ENCODE assay signal across 8 cellular contexts in the genomic region with DNA sequence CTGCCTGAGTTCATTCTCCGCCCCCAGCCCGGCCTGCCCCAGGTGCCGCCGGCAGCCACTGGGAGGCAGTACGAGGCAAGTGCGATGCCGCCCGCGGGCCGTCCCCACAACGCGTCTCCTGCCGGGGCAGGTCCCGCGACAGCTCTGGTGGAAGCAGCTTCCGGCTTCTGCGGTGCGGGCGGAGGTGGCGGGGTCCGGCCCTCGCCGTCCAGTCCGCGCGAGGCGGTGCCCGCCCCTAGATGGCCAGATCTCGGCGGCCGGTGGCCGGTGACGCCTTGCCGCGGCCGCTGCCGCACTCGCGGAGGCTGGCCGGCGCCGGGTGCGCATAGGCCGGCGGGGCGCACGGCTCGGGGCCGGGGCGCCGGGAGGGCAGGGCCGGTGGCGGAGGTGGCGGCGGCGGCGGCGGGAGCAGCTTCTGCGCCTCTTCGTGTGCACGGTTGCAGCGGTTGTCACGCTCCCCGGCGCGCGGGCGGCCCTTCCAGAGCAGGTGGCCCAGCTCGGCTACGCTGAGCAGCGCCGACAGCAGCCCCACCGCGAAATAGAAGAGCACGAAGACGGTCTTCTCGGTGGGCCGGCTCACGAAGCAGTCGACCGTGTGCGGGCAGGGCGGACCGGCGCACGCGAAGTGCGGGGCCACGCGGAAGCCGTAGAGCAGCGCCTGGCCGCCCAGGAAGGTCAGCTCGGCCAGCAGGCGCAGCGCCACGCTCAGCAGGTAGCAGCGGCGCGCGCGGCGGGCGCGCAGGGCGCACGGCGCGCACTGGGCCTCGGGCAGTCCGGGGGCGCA. TPM values are rescaled to one million over a fixed set of nuclear protein-coding genes. Genes with fewer than 3 reads are reported as not detected.
DNase-seq lines count a peak whose midpoint lies in the region; ATAC-seq and TF ChIP-seq lines count a peak whose summit lies in the region.

No MANE protein-coding gene starts in this region.

- no peaks in the 10 kb centered on the region for H3K27me3 ChIP-seq in transverse colon

- ATAC-seq in GM18868 (IDR thresholded peaks at IDR 0.05; ENCODE audit: unreplicated experiment): peak; percentile 76
- peak; percentile 65 for ATAC-seq in HG03520 (IDR thresholded peaks at IDR 0.05; ENCODE audit: unreplicated experiment)
- peak; percentile 92 to 93 for ATAC-seq in activated T-cell treated with anti-CD3 and anti-CD28 coated beads, Interleukin-2, amount 50 U/mL, for 4 hours

- peak overlapping the region in 3 of 4 donors; percentile 32 to 67 (median 34) for H3K27ac ChIP-seq in transverse colon

- H3K36me3 Mint-ChIP-seq in activated T-cell treated with anti-CD3 and anti-CD28 coated beads, Interleukin-2, amount 50 U/mL, for 4 hours (ENCODE audit: insufficient read depth): no peaks in the 10 kb centered on the region
- H3K36me3 Mint-ChIP-seq in osteocyte (ENCODE audit: unreplicated experiment): no peaks in the 10 kb centered on the region

- H3K4me3 ChIP-seq in transverse colon: peak overlapping the region; percentile 9 to 54 (median 50)

- in situ Hi-C loops in transverse colon (cut with MboI; ENCODE audit: low pct_ligation_motif_present in 1 of 4, low pct_unique_long_range_greater_than_20kb in 1 of 4, low sequenced_read_pairs in 3 of 4): loop anchor here in 2 of 4 donors (10.0 kb wide), 2 partner anchors 52 to 172 kb away; a partner anchor contains a TSS

- peaks cover 11% of the 10 kb centered on the region for H3K27me3 Mint-ChIP-seq in activated T-cell treated with anti-CD3 and anti-CD28 coated beads, Interleukin-2, amount 50 U/mL, for 4 hours (ENCODE audit: low read depth)
- no peaks in the 10 kb centered on the region for H3K27me3 Mint-ChIP-seq in osteocyte (ENCODE audit: unreplicated experiment)

- TF ChIP-seq EP300 in transverse colon (IDR thresholded peaks at IDR 0.05; ENCODE audit: low read depth): no peak

- no peak overlapping the region for H3K27ac Mint-ChIP-seq in osteocyte (ENCODE audit: unreplicated experiment)

- intact Hi-C loops in transverse colon (cut with DNase I; ENCODE audit: low total_unique reads): loop anchor here (5.0 kb wide), 2 partner anchors 54 to 1729 kb away; a partner anchor contains a TSS

- DNase-seq in AG08395 (ENCODE audit: low spot score): peak; percentile 85
- DNase-seq in OCI-M1 (lab: John Stamatoyannopoulos, UW): peak; percentile 92
- peak; percentile 75 for DNase-seq in activated T-cell treated with anti-CD3 and anti-CD28 coated beads, Interleukin-2, amount 50 U/mL, for 4 hours
- DNase-seq in fibroblast of peridontal ligament (ENCODE audit: extremely low read depth): peak; percentile 64
- DNase-seq in osteocyte (ENCODE audit: extremely low spot score, unreplicated experiment): peak; percentile 93
- DNase-seq in transverse colon: peak; percentile 85

- no peaks in the 10 kb centered on the region for H3K36me3 ChIP-seq in transverse colon

- H3K4me1 Mint-ChIP-seq in activated T-cell treated with anti-CD3 and anti-CD28 coated beads, Interleukin-2, amount 50 U/mL, for 4 hours (ENCODE audit: low read depth): peaks cover 9% of the 10 kb centered on the region
- H3K4me1 Mint-ChIP-seq in osteocyte (ENCODE audit: unreplicated experiment): peaks cover 21% of the 10 kb centered on the region

- no peaks in the 10 kb centered on the region for H3K9me3 Mint-ChIP-seq in activated T-cell treated with anti-CD3 and anti-CD28 coated beads, Interleukin-2, amount 50 U/mL, for 4 hours
- no peaks in the 10 kb centered on the region for H3K9me3 Mint-ChIP-seq in osteocyte (ENCODE audit: unreplicated experiment)

- TF ChIP-seq POLR2A in transverse colon (IDR thresholded peaks at IDR 0.05): peak; percentile 35

- H3K4me3 Mint-ChIP-seq in activated T-cell treated with anti-CD3 and anti-CD28 coated beads, Interleukin-2, amount 50 U/mL, for 4 hours: peak overlapping the region; percentile 74
- peak overlapping the region; percentile 76 for H3K4me3 Mint-ChIP-seq in osteocyte (ENCODE audit: unreplicated experiment)

- H3K9me3 ChIP-seq in transverse colon: no peaks in the 10 kb centered on the region

- peak; percentile 85 for TF ChIP-seq CTCF in osteocyte (IDR thresholded peaks at IDR 0.05)
- TF ChIP-seq CTCF in transverse colon (IDR thresholded peaks at IDR 0.05): peak; percentile 45 to 80 (median 58)

- WGBS in transverse colon (ENCODE audit: low coverage in 1 of 2), 2 donors: 0% methylated on average over 70 of the region's 112 CpGs; no CpG with 5 or more reads in 1 of the 2 donors

- peaks cover 6 to 14% (median 12%) of the 10 kb centered on the region in 4 donors for H3K4me1 ChIP-seq in transverse colon

RNA-seq across cellular contexts. Expression of a gene that starts 1.6 kb away (rescaled TPM):
- total RNA-seq in activated T-cell treated with anti-CD3 and anti-CD28 coated beads, Interleukin-2, amount 50 U/mL, for 4 hours: not detected
- 0.40 TPM in 1 of 2 replicates, not detected in the other for total RNA-seq in osteocyte
- not detected for total RNA-seq in transverse colon

RNA-seq across cellular contexts. Expression of a gene that starts 53.9 kb away (rescaled TPM):
- total RNA-seq in activated T-cell treated with anti-CD3 and anti-CD28 coated beads, Interleukin-2, amount 50 U/mL, for 4 hours: 10 to 100 TPM; 46.5 to 61.9 (median 48.7) TPM
- total RNA-seq in osteocyte: 62.6 and 65.2 TPM in 2 replicates
- 100 to 1,000 TPM in 1 of 4 donors, 10 to 100 TPM in 3; 23.5 to 110 (median 49.1) TPM for total RNA-seq in transverse colon

RNA-seq across cellular contexts. Expression of a gene that starts 54.8 kb away (rescaled TPM):
- 10 to 100 TPM; 10.4 to 16.4 (median 12.0) TPM for total RNA-seq in activated T-cell treated with anti-CD3 and anti-CD28 coated beads, Interleukin-2, amount 50 U/mL, for 4 hours
- 41.9 and 43.3 TPM in 2 replicates for total RNA-seq in osteocyte
- 10 to 100 TPM in 1 of 4 donors, 1 to 10 TPM in 2, under 1 TPM in 1; 0.37 to 25.5 (median 7.5) TPM for total RNA-seq in transverse colon

Comparison
In these comparisons a context has a peak if more than half of its experiments do, and no peak if none do; other contexts are left out.
1. Peak in every context shown above with its lines: DNase-seq, ATAC-seq, H3K4me3 ChIP-seq and H3K27ac ChIP-seq.